36 cellular contexts compared by ENCODE assay signal in genomic region chr9:36750630-36751029, GRCh38.
"Had no signal": no experiment of that assay in that cellular context is flagged by ENCODE, and none has a peak within 500 bp of the region (broad histone marks: within the 10 kb centered on the region; RNA-seq: fewer than 3 reads in every experiment).

No MANE protein-coding gene starts in this region.

- DNase-seq: Karpas-422, Kasumi-1, KBM-7, KG1, MG63, MM.1S, MV-4-11, NCI-H1048, NCI-H1092, NCI-H1092 treated with DMSO at 0.1 percent for 48 hours, NCI-H1105, NCI-H1105 treated with DMSO at 0.1 percent for 48 hours, NCI-H1417, NCI-H1417 treated with DMSO at 0.1 percent for 48 hours, NCI-H1436, NCI-H1436 treated with DMSO at 0.1 percent for 48 hours, NCI-H146, NCI-H1694, NCI-H1694 treated with DMSO at 0.1 percent for 48 hours, NCI-H187, NCI-H1930, NCI-H2029, NCI-H2029 treated with DMSO at 0.1 percent for 48 hours, NCI-H2081, NCI-H2081 treated with DMSO at 0.1 percent for 48 hours, NCI-H2107, NCI-H2171, NCI-H2171 treated with DMSO at 0.1 percent for 48 hours, NCI-H2227 treated with DMSO at 0.1 percent for 48 hours, NCI-H226, NCI-H345, NCI-H446, NCI-H446 treated with DMSO at 0.1 percent for 48 hours, NCI-H510A, NCI-H510A treated with DMSO at 0.1 percent for 48 hours had no signal

- H3K27ac ChIP-seq: KMS-11 had no signal

- H3K4me3 ChIP-seq: MG63 had no signal

- H3K36me3 ChIP-seq: MG63 had no signal
